8 cellular contexts compared by ENCODE assay signal in genomic region chr10:101301111-101301731, GRCh38. TPM values are rescaled to one million over a fixed set of nuclear protein-coding genes. Genes with fewer than 3 reads are reported as not detected.
A peak's percentile ranks its signal among the peaks of the same experiment; 100 is the strongest.
DNase-seq lines count a peak whose midpoint lies in the region; ATAC-seq and TF ChIP-seq lines count a peak whose summit lies in the region.

No MANE protein-coding gene starts in this region.

- no peaks in the 10 kb centered on the region for H3K9me3 ChIP-seq in spleen

- H3K27ac ChIP-seq in spleen = no peak overlapping the region

- H3K4me3 ChIP-seq in fibroblast of pulmonary artery (replicated peaks; ENCODE audit: low read depth, low read length) (no peak overlapping the region), spleen (no peak overlapping the region)

- H3K36me3 ChIP-seq in spleen = no peaks in the 10 kb centered on the region

- intact Hi-C loops in spleen (cut with DNase I; ENCODE audit: low total_unique reads) = no loop called here

- H3K9me3 Mint-ChIP-seq in WTC11 = no peaks in the 10 kb centered on the region

- peaks cover 9% of the 10 kb centered on the region for H3K4me1 Mint-ChIP-seq in WTC11

- POLR2A ChIA-PET in WTC11 (lab: Charles Lee) = interaction anchor here (1.0 kb wide), 1 partner anchor 270 kb away, joined by 3 read pairs; no protein-coding TSS in a partner anchor

- H3K4me1 ChIP-seq in spleen = peaks cover 0 to 3% (median 0%) of the 10 kb centered on the region in 6 donors

- peak; percentile 85 for ATAC-seq in WTC11
- no peak for ATAC-seq in HG02938 (IDR thresholded peaks at IDR 0.05; ENCODE audit: unreplicated experiment)
- no peak for ATAC-seq in HG02571 (IDR thresholded peaks at IDR 0.05; ENCODE audit: unreplicated experiment)

- no peaks in the 10 kb centered on the region for H3K36me3 Mint-ChIP-seq in WTC11

- H3K4me3 Mint-ChIP-seq in WTC11 = no peak overlapping the region

- H3K27me3 ChIP-seq in spleen (replicated peaks in 1 of 7) = peaks cover 0 to 89% (median 10%) of the 10 kb centered on the region in 7 donors

- peaks cover 43% of the 10 kb centered on the region for H3K27me3 Mint-ChIP-seq in WTC11 (ENCODE audit: low read depth)

- WGBS in spleen, 5 donors = 28 to 47% (median 34%) methylated on average over 2 of the region's 2 CpGs

- no peak overlapping the region for H3K27ac Mint-ChIP-seq in WTC11

- peak; percentile 60 for DNase-seq in NCI-H510A treated with DMSO at 0.1 percent for 48 hours (lab: John Stamatoyannopoulos, UW)
- no peak for DNase-seq in NCI-H510A (lab: John Stamatoyannopoulos, UW)
- peak; percentile 34 for DNase-seq in NCI-H1105 treated with DMSO at 0.1 percent for 48 hours (lab: John Stamatoyannopoulos, UW)
- peak; percentile 80 for DNase-seq in WTC11 (ENCODE audit: low spot score)
- peak; percentile 64 for DNase-seq in fibroblast of pulmonary artery (ENCODE audit: low read depth)
- DNase-seq in spleen = no peak

- TF ChIP-seq CTCF in WTC11 (IDR thresholded peaks at IDR 0.05) (peak; percentile 20; the same call in 1 of the 2 replicates), fibroblast of pulmonary artery (IDR thresholded peaks at IDR 0.05; ENCODE audit: low read length, missing control alignments) (peak; percentile 65), spleen (IDR thresholded peaks at IDR 0.05 in 8 of 11, conservative IDR thresholded peaks at IDR 0.05 in 3 of 11) (peak in 6 of 11 experiments; percentile 24 to 48 (median 39))

- CTCF ChIA-PET in WTC11 (lab: Charles Lee) = interaction anchor here (0.6 to 7.3 kb wide), 39 partner anchors 10 to 517 kb away, joined by 3 to 118 read pairs (median 4); partner anchors contain the start of genes BTRC, DPCD, OGA and POLL

- no peak for TF ChIP-seq POLR2A in spleen (IDR thresholded peaks at IDR 0.05)

TF ChIP-seq in WTC11, 78 proteins besides CTCF, POLR2A, EP300 and RAD21:
- TF ChIP-seq ZNF512 (CRISPR knock-in tag; IDR thresholded peaks at IDR 0.05; ENCODE audit: borderline replicate concordance) = peak; percentile 88; the same call in 1 of the 2 replicates
- no peak for TF ChIP-seq ZNF121 (CRISPR knock-in tag; IDR thresholded peaks at IDR 0.05)

RNA-seq across cellular contexts. Expression of gene BTRC, which starts 52.7 kb away (rescaled TPM):
- total RNA-seq in WTC11 (2021) = 20.6 to 22.4 TPM (median 22.2 TPM) in 3 replicates
- 10 to 100 TPM; 16.9 to 23.9 (median 21.7) TPM for total RNA-seq in spleen
- polyA plus RNA-seq in spleen = 1 to 10 TPM; 2.7 to 5.3 (median 3.0) TPM

Comparison
In these comparisons a context has a peak if more than half of its experiments do, and no peak if none do; other contexts are left out.
1. DNase-seq: peak in NCI-H510A treated with DMSO at 0.1 percent for 48 hours (single experiment), NCI-H1105 treated with DMSO at 0.1 percent for 48 hours (single experiment), WTC11 (single experiment) and fibroblast of pulmonary artery (single experiment); none in NCI-H510A (single experiment) and spleen (single experiment).
2. Peak in every context shown above with its lines, with median percentiles within 50 percentile points of each other: CTCF ChIP-seq.